9 cellular contexts compared by ENCODE assay signal in genomic region chr1:107965112-107965991, GRCh38. TPM values are rescaled to one million over a fixed set of nuclear protein-coding genes. Genes with fewer than 3 reads are reported as not detected.
A peak's percentile ranks its signal among the peaks of the same experiment; 100 is the strongest.
DNase-seq lines count a peak whose midpoint lies in the region; ATAC-seq and TF ChIP-seq lines count a peak whose summit lies in the region.
"Had no signal": no experiment of that assay in that cellular context is flagged by ENCODE, and none has a peak within 500 bp of the region (broad histone marks: within the 10 kb centered on the region; RNA-seq: fewer than 3 reads in every experiment).

A gene with protein sequence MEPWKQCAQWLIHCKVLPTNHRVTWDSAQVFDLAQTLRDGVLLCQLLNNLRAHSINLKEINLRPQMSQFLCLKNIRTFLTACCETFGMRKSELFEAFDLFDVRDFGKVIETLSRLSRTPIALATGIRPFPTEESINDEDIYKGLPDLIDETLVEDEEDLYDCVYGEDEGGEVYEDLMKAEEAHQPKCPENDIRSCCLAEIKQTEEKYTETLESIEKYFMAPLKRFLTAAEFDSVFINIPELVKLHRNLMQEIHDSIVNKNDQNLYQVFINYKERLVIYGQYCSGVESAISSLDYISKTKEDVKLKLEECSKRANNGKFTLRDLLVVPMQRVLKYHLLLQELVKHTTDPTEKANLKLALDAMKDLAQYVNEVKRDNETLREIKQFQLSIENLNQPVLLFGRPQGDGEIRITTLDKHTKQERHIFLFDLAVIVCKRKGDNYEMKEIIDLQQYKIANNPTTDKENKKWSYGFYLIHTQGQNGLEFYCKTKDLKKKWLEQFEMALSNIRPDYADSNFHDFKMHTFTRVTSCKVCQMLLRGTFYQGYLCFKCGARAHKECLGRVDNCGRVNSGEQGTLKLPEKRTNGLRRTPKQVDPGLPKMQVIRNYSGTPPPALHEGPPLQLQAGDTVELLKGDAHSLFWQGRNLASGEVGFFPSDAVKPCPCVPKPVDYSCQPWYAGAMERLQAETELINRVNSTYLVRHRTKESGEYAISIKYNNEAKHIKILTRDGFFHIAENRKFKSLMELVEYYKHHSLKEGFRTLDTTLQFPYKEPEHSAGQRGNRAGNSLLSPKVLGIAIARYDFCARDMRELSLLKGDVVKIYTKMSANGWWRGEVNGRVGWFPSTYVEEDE (minus strand): TSS chr1:107965180. CDS start chr1:107964869, 311 bp downstream.

- TF ChIP-seq CTCF in GM06990 (IDR thresholded peaks at IDR 0.05; ENCODE audit: insufficient read depth, low read length, poor library complexity, severe bottlenecking) (peak; percentile 12), WTC11 (IDR thresholded peaks at IDR 0.05) (no peak)

- no peaks in the 10 kb centered on the region; the same call in none of the 2 replicates for H3K27me3 ChIP-seq in GM06990 (replicated peaks; ENCODE audit: control insufficient read depth, insufficient read depth, low read length)
- peaks cover 5 to 27% (median 27%) of the 10 kb centered on the region in 3 donors for H3K27me3 ChIP-seq in skeletal muscle tissue (ENCODE audit: control insufficient read depth in 3 of 3, insufficient read depth in 3 of 3, low read length in 3 of 3)

- H3K4me3 Mint-ChIP-seq in WTC11: peak within 1 kb of the TSS; percentile 91
- H3K4me3 Mint-ChIP-seq in central memory CD8-positive, alpha-beta T cell: peak within 1 kb of the TSS; percentile 93

- H3K27ac ChIP-seq in skeletal muscle tissue (ENCODE audit: low read depth, low read length): no peak within 1 kb of the TSS
- H3K27ac ChIP-seq: epithelial cell of prostate had no signal

- H3K36me3 ChIP-seq in GM06990 (ENCODE audit: control insufficient read depth, insufficient read depth, low read length) (no peaks in the 10 kb centered on the region), skeletal muscle tissue (ENCODE audit: control insufficient read depth in 3 of 3, insufficient read depth in 3 of 3, low read length in 3 of 3) (no peaks in the 10 kb centered on the region)

- H3K4me1 ChIP-seq in skeletal muscle tissue (ENCODE audit: control insufficient read depth in 3 of 3, insufficient read depth in 3 of 3, low read length in 3 of 3): peaks cover 15 to 21% (median 18%) of the 10 kb centered on the region in 3 donors

- CTCF ChIA-PET in WTC11 (lab: Charles Lee): interaction anchor here (0.9 to 3.3 kb wide), 15 partner anchors 9 to 678 kb away, joined by 3 to 26 read pairs (median 4); no protein-coding TSS in a partner anchor

- ATAC-seq in WTC11 (peak; percentile 68), HG03354 (IDR thresholded peaks at IDR 0.05; ENCODE audit: poor library complexity, severe bottlenecking, unreplicated experiment) (no peak)
- ATAC-seq in central memory CD8-positive, alpha-beta T cell (replicated peaks; ENCODE audit: extremely low read depth, poor library complexity, severe bottlenecking): peak; percentile 44

- no peaks in the 10 kb centered on the region for H3K9me3 Mint-ChIP-seq in WTC11
- no peaks in the 10 kb centered on the region for H3K9me3 Mint-ChIP-seq in central memory CD8-positive, alpha-beta T cell

- H3K4me1 Mint-ChIP-seq in WTC11: peaks cover 20% of the 10 kb centered on the region
- H3K4me1 Mint-ChIP-seq in central memory CD8-positive, alpha-beta T cell: peaks cover 23% of the 10 kb centered on the region

- peak within 1 kb of the TSS; percentile 53 to 59 (median 54) for H3K9ac ChIP-seq in skeletal muscle tissue (ENCODE audit: low read depth in 1 of 3, low read length in 3 of 3)

- DNase-seq in GM06990 (ENCODE audit: extremely low read depth, insufficient read length): peak; percentile 73
- peak; percentile 47 for DNase-seq in NCI-H128 (lab: John Stamatoyannopoulos, UW; ENCODE audit: unreplicated experiment)
- DNase-seq in WTC11 (ENCODE audit: low spot score): peak; percentile 86
- DNase-seq in central memory CD8-positive, alpha-beta T cell (ENCODE audit: low spot score in 2 of 2): peak; percentile 40
- DNase-seq in iPS-NIHi7 (ENCODE audit: extremely low spot score): peak; percentile 93
- no peak for DNase-seq in GM19238 (ENCODE audit: insufficient read length, low spot score)

- H3K36me3 Mint-ChIP-seq in WTC11: no peaks in the 10 kb centered on the region
- H3K36me3 Mint-ChIP-seq in central memory CD8-positive, alpha-beta T cell (ENCODE audit: insufficient read depth): peaks cover 21% of the 10 kb centered on the region

- peak within 1 kb of the TSS; percentile 95 for H3K27ac Mint-ChIP-seq in WTC11
- H3K27ac Mint-ChIP-seq in central memory CD8-positive, alpha-beta T cell (ENCODE audit: low read depth): peak within 1 kb of the TSS; percentile 95

- H3K4me3 ChIP-seq in GM06990 (replicated peaks; ENCODE audit: low read depth, low read length): peak within 1 kb of the TSS; percentile 67
- H3K4me3 ChIP-seq in skeletal muscle tissue (ENCODE audit: low read length in 3 of 3): peak within 1 kb of the TSS; percentile 66 to 81 (median 72)

- POLR2A ChIA-PET in WTC11 (lab: Charles Lee): interaction anchor here (0.8 to 1.1 kb wide), 2 partner anchors 11 to 183 kb away, joined by 3 to 4 read pairs; no protein-coding TSS in a partner anchor

- peaks cover 17% of the 10 kb centered on the region for H3K27me3 Mint-ChIP-seq in WTC11 (ENCODE audit: low read depth)
- H3K27me3 Mint-ChIP-seq in central memory CD8-positive, alpha-beta T cell: no peaks in the 10 kb centered on the region

- H3K9me3 ChIP-seq in skeletal muscle tissue (ENCODE audit: control insufficient read depth in 3 of 3, low read length in 3 of 3): no peaks in the 10 kb centered on the region

TF ChIP-seq in WTC11, 78 proteins besides CTCF, POLR2A, EP300 and RAD21 (continues in another document):
- TF ChIP-seq JUN (CRISPR knock-in tag; IDR thresholded peaks at IDR 0.05) (no peak), ARID4B (CRISPR knock-in tag; IDR thresholded peaks at IDR 0.05; ENCODE audit: borderline replicate concordance) (no peak), TP53 (CRISPR knock-in tag; IDR thresholded peaks at IDR 0.05) (0 out of 2 replicates have a peak, but pooled peaks have one; percentile 30), FOXP4 (CRISPR knock-in tag; IDR thresholded peaks at IDR 0.05) (peak; percentile 42; the same call in 1 of the 2 replicates)
- TF ChIP-seq, protein P1, sequence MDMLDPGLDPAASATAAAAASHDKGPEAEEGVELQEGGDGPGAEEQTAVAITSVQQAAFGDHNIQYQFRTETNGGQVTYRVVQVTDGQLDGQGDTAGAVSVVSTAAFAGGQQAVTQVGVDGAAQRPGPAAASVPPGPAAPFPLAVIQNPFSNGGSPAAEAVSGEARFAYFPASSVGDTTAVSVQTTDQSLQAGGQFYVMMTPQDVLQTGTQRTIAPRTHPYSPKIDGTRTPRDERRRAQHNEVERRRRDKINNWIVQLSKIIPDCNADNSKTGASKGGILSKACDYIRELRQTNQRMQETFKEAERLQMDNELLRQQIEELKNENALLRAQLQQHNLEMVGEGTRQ (CRISPR knock-in tag; IDR thresholded peaks at IDR 0.05): no peak

RNA-seq across cellular contexts. Expression of the gene that starts here (rescaled TPM):
- total RNA-seq in WTC11 (2021) (7.7 to 10.0 TPM (median 8.3 TPM) in 3 replicates), skeletal muscle tissue (11.0 TPM)
